32 cellular contexts compared by ENCODE assay signal in the genomic region with DNA sequence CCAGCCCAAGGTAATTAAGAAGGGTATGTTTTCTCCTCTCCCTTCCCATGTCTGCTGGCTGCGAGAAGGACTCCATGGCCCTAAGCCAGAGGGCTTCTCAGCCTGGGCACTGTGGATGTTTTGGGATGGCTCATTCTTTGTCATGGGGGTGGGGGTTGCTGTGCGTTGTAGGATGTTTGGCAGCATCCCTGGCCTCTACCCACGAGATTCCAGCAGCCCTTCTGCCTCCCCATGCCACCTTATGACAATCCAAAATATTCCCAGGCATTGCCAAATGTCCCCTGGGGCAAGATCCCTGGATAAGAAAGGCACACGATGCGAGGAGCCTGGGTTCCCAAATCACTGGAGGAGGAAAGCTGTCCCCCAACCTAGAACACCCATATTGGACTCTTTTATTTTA. TPM values are rescaled to one million over a fixed set of nuclear protein-coding genes. Genes with fewer than 3 reads are reported as not detected.
"Had no signal": no experiment of that assay in that cellular context is flagged by ENCODE, and none has a peak within 500 bp of the region (broad histone marks: within the 10 kb centered on the region; RNA-seq: fewer than 3 reads in every experiment).

No MANE protein-coding gene starts in this region.

- H3K9me3 ChIP-seq: SK-N-SH had no signal

- ATAC-seq: activated CD8-positive, alpha-beta memory T cell treated with anti-CD3 and anti-CD28 coated beads, Interleukin-2, amount 10 ng/mL, durations not matched to agents 7 days and 5 days; activated naive CD8-positive, alpha-beta T cell treated with anti-CD3 and anti-CD28 coated beads, Interleukin-2, amount 50 U/mL, for 24 hours had no signal

- H3K36me3 ChIP-seq: SJSA1 had no signal

- H3K4me2 ChIP-seq: KMS-11, SK-N-SH had no signal

- H3K9me2 ChIP-seq: SK-N-SH had no signal

- H3K9ac ChIP-seq: KMS-11, SK-N-SH had no signal

- H3K27ac ChIP-seq: KMS-11, SJSA1, VCaP had no signal

- H3K4me3 ChIP-seq: SJSA1 had no signal

- H3K4me1 ChIP-seq: SJSA1 had no signal

- DNase-seq: activated B cell treated with CpG ODN at 0.5 μM for 24 hours; activated CD4-positive, alpha-beta memory T cell treated with anti-CD3 and anti-CD28 coated beads, Interleukin-2, amount 10 ng/mL, durations not matched to agents 7 days and 5 days; activated CD4-positive, alpha-beta T cell treated with anti-CD3 and anti-CD28 coated beads for 48 hours; activated CD4-positive, CD25-positive, alpha-beta regulatory T cell treated with anti-CD3 and anti-CD28 coated beads, Interleukin-2, amount 50 U/mL, for 72 hours; activated CD8-positive, alpha-beta memory T cell treated with anti-CD3 and anti-CD28 coated beads for 24 hours; activated CD8-positive, alpha-beta memory T cell treated with anti-CD3 and anti-CD28 coated beads, Interleukin-2, amount 10 ng/mL, durations not matched to agents 7 days and 5 days; activated CD8-positive, alpha-beta memory T cell treated with anti-CD3 and anti-CD28 coated beads, Interleukin-2, amount 50 U/mL, for 48 hours; activated effector memory CD4-positive, alpha-beta T cell treated with Interleukin-2 at 50 U/mL for 16 hours; activated naive CD4-positive, alpha-beta T cell treated with anti-CD3 and anti-CD28 coated beads, Interleukin-2, amount 10 ng/mL, durations not matched to agents 7 days and 5 days; activated naive CD8-positive, alpha-beta T cell treated with anti-CD3 and anti-CD28 coated beads, Interleukin-2, amount 50 U/mL, for 24 hours; activated T-cell treated with anti-CD3 and anti-CD28 coated beads, Interleukin-2, amount 50 U/mL, for 48 hours; anterior cingulate cortex; caudate nucleus; cerebellar nuclear complex; NCI-H1092 treated with DMSO at 0.1 percent for 48 hours; NCI-H1417; NCI-H146; NCI-H1930; NCI-H2081 treated with DMSO at 0.1 percent for 48 hours; NCI-H226; NCI-H446 treated with DMSO at 0.1 percent for 48 hours; NCI-H524; NCI-H69; NCI-H82; SHP77; SK-N-SH had no signal

RNA-seq across cellular contexts. Expression of a gene that starts 36.4 kb away (rescaled TPM):
- total RNA-seq: activated B cell treated with CpG ODN at 0.5 μM for 24 hours; activated CD4-positive, alpha-beta memory T cell treated with anti-CD3 and anti-CD28 coated beads, Interleukin-2, amount 10 ng/mL, durations not matched to agents 7 days and 5 days; activated CD8-positive, alpha-beta memory T cell treated with anti-CD3 and anti-CD28 coated beads, Interleukin-2, amount 10 ng/mL, durations not matched to agents 7 days and 5 days; bronchial epithelial cell; LHCN-M2; RPMI7951; SJSA1 had no signal
- polyA plus RNA-seq: SK-N-SH had no signal
